ENCODE assay signal across 13 cellular contexts in genomic region chr14:65434216-65434850, GRCh38. TPM values are rescaled to one million over a fixed set of nuclear protein-coding genes. Genes with fewer than 3 reads are reported as not detected.
DNase-seq lines count a peak whose midpoint lies in the region; TF ChIP-seq lines count a peak whose summit lies in the region.
"Had no signal": no experiment of that assay in that cellular context is flagged by ENCODE, and none has a peak within 500 bp of the region (broad histone marks: within the 10 kb centered on the region; RNA-seq: fewer than 3 reads in every experiment).

No MANE protein-coding gene starts in this region.

- H3K27me3 Mint-ChIP-seq in chondrocyte (ENCODE audit: low read depth): no peaks in the 10 kb centered on the region
- H3K27me3 Mint-ChIP-seq: T-cell had no signal

- H3K27ac Mint-ChIP-seq in chondrocyte (ENCODE audit: unreplicated experiment): peak overlapping the region; percentile 38
- H3K27ac Mint-ChIP-seq: activated naive CD4-positive, alpha-beta T cell treated with anti-CD3 and anti-CD28 coated beads, Interleukin-2, amount 50 U/mL, for 72 hours; nephron had no signal

- peak overlapping the region; percentile 25 for H3K9ac ChIP-seq in smooth muscle cell (ENCODE audit: low read depth)

- H3K79me2 ChIP-seq in smooth muscle cell (ENCODE audit: low read depth): peaks cover 5% of the 10 kb centered on the region

- DNase-seq in H7: peak; percentile 13
- peak; percentile 30 for DNase-seq in OCI-M2 (lab: John Stamatoyannopoulos, UW; ENCODE audit: unreplicated experiment)
- no peak for DNase-seq in chondrocyte (ENCODE audit: low spot score)
- no peak for DNase-seq in smooth muscle cell (lab: John Stamatoyannopoulos, UW; ENCODE audit: unreplicated experiment)
- DNase-seq in activated T-cell treated with anti-CD3 and anti-CD28 coated beads for 4 hours: no peak
- no peak for DNase-seq in stimulated activated naive CD4-positive, alpha-beta T cell (lab: John Stamatoyannopoulos, UW)
- no peak for DNase-seq in activated CD4-positive, alpha-beta T cell treated with anti-CD3 and anti-CD28 coated beads, Interleukin-2, amount 50 U/mL, for 4 hours
- DNase-seq: colonic mucosa, MM.1S, NCI-H2171 treated with DMSO at 0.1 percent for 48 hours, T-cell had no signal

- H3F3A ChIP-seq in smooth muscle cell (ENCODE audit: low read depth): peaks cover 14% of the 10 kb centered on the region

- no peaks in the 10 kb centered on the region for H3K27me3 ChIP-seq in H7 (ENCODE audit: control insufficient read depth, insufficient read depth, low read length)
- no peaks in the 10 kb centered on the region for H3K27me3 ChIP-seq in smooth muscle cell (ENCODE audit: low read depth)
- H3K27me3 ChIP-seq: colonic mucosa had no signal

- WGBS in smooth muscle cell (ENCODE audit: low lambda C conversion rate): 4% methylated on average over 3 of the region's 3 CpGs

- TF ChIP-seq CTCF in chondrocyte (IDR thresholded peaks at IDR 0.05): no peak
- TF ChIP-seq CTCF in smooth muscle cell (IDR thresholded peaks at IDR 0.05; ENCODE audit: borderline replicate concordance, insufficient read depth, poor library complexity, severe bottlenecking): no peak

- H3K4me3 ChIP-seq in H7 (ENCODE audit: insufficient read depth, low read depth, low read length) (no peak overlapping the region), smooth muscle cell (no peak overlapping the region)
- H3K4me3 ChIP-seq: colonic mucosa had no signal

- H3K4me1 ChIP-seq in smooth muscle cell (ENCODE audit: low read depth): peaks cover 30% of the 10 kb centered on the region
- H3K4me1 ChIP-seq: colonic mucosa had no signal

- no peaks in the 10 kb centered on the region for H4K20me1 ChIP-seq in smooth muscle cell (ENCODE audit: low read depth)

- no peaks in the 10 kb centered on the region for H3K9me3 ChIP-seq in smooth muscle cell (replicated peaks; ENCODE audit: low read depth)
- H3K9me3 ChIP-seq: colonic mucosa had no signal

- H3K27ac ChIP-seq in smooth muscle cell (ENCODE audit: low read depth): peak overlapping the region; percentile 94
- H3K27ac ChIP-seq: colonic mucosa had no signal

- no peaks in the 10 kb centered on the region for H3K9me3 Mint-ChIP-seq in chondrocyte (ENCODE audit: low read depth)
- H3K9me3 Mint-ChIP-seq: T-cell had no signal

- no peaks in the 10 kb centered on the region for H3K36me3 ChIP-seq in H7 (replicated peaks; ENCODE audit: control insufficient read depth, insufficient read depth, low read length)
- no peaks in the 10 kb centered on the region for H3K36me3 ChIP-seq in smooth muscle cell (ENCODE audit: low read depth)
- H3K36me3 ChIP-seq: colonic mucosa had no signal

- H3K4me3 Mint-ChIP-seq in chondrocyte (ENCODE audit: unreplicated experiment): no peak overlapping the region
- H3K4me3 Mint-ChIP-seq: nephron, T-cell had no signal

- peaks cover 43% of the 10 kb centered on the region for H3K4me1 Mint-ChIP-seq in chondrocyte (ENCODE audit: low read depth)

- no peaks in the 10 kb centered on the region for H3K36me3 Mint-ChIP-seq in chondrocyte (ENCODE audit: low read depth)

- H2AFZ ChIP-seq in smooth muscle cell (ENCODE audit: low read depth): no peak overlapping the region

- peak overlapping the region; percentile 55 for H3K4me2 ChIP-seq in smooth muscle cell

RNA-seq across cellular contexts. Expression of gene FUT8, which starts 21.8 kb away (rescaled TPM):
- total RNA-seq in H7 (2014; rRNA removed; shearing (Covaris generic)): 34.9 and 38.5 TPM in 2 replicates
- total RNA-seq in chondrocyte (18.1 to 34.1 TPM (median 19.0 TPM) in 3 replicates), smooth muscle cell (33.7 and 50.2 TPM in 2 replicates)
- 12.8 and 16.3 TPM in 2 replicates for polyA plus RNA-seq in smooth muscle cell

Comparison
In these comparisons a context has a peak if more than half of its experiments do, and no peak if none do; other contexts are left out.
1. DNase-seq: peak in H7 (single experiment) and OCI-M2 (single experiment); none in chondrocyte (single experiment), smooth muscle cell (single experiment), activated T-cell treated with anti-CD3 and anti-CD28 coated beads for 4 hours (single experiment), stimulated activated naive CD4-positive, alpha-beta T cell (0 of 6) and activated CD4-positive, alpha-beta T cell treated with anti-CD3 and anti-CD28 coated beads, Interleukin-2, amount 50 U/mL, for 4 hours (0 of 2).